In the genomic region with DNA sequence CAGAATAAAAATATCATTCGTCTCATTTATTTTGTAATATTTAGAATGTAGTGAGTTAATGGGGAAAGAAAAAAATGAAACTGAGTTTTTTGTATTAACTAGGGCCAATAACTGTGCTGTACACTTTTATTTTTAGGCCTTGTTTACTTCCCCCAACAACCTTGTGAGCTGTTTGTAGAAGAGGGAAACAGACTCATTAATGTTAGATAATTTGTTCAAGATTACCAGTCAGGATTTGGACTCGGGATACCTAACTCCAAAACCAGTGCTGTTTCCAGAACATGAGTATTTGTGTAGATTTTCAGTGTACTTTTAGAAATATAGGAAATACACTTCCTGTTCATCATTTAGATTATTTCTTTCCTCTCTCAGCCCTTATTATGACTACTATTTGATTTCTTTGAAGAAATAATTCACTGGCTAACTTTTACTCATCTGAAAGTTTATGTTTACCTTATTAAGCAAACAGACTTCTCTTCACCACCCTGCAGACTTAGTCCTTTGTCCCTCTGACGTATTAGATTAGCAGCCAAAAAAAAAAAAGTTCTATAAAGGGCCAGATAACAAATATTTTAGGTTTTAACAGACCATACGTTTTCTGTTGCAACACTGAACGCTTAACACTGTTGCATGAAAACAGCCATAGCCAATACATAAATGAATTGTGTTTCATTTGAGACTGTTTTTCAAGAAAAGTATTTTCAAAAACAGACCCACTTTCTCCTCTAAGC, we compare ENCODE assay signal across 1 cellular context.
TF ChIP-seq lines count a peak whose summit lies in the region.

No MANE protein-coding gene starts in this region.

TF ChIP-seq in GM12891, 5 proteins besides CTCF, POLR2A, EP300 and RAD21:
- no peak for TF ChIP-seq TAF1 (IDR thresholded peaks at IDR 0.05; ENCODE audit: low read depth, low read length)
- no peak for TF ChIP-seq PAX5 (IDR thresholded peaks at IDR 0.05; ENCODE audit: insufficient read depth, low read length, severe bottlenecking)
- no peak for TF ChIP-seq POU2F2 (IDR thresholded peaks at IDR 0.05; ENCODE audit: low read depth, low read length)
- no peak for TF ChIP-seq POLR2AphosphoS5 (IDR thresholded peaks at IDR 0.05; ENCODE audit: low read depth, low read length)
- TF ChIP-seq SPI1 (IDR thresholded peaks at IDR 0.05; ENCODE audit: low read depth, low read length): no peak
